Comparison of ENCODE assay signal across 16 cellular contexts in the genomic region with DNA sequence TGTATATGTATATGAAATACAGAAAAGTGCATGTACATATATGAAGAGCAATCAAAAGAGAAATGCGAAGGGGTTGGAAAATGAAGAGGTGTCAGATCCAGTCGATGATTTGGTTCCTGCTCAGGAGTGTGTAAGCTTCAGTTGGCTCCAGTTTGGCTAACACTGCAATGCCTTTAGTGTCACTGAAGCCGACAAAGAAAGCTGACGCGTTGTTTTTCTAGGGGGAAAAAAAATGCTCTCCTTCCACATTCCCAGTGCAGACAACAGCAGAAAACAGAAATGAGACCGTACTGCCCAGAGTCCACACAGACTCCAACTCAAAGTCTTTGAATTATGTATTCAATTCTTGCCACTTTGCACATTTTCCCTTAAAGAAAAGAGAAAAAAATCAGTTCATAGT.
DNase-seq lines count a peak whose midpoint lies in the region; ATAC-seq and TF ChIP-seq lines count a peak whose summit lies in the region.
"Had no signal": no experiment of that assay in that cellular context is flagged by ENCODE, and none has a peak within 500 bp of the region (broad histone marks: within the 10 kb centered on the region; RNA-seq: fewer than 3 reads in every experiment).

No MANE protein-coding gene starts in this region.

- no peak for TF ChIP-seq POLR2A in heart left ventricle (IDR thresholded peaks at IDR 0.05)

- H3K9me3 ChIP-seq in heart left ventricle: no peaks in the 10 kb centered on the region

- peak; percentile 22 to 43 for ATAC-seq in left cardiac atrium
- no peak for ATAC-seq in heart left ventricle

- no peaks in the 10 kb centered on the region for H3K36me3 Mint-ChIP-seq in dendritic cell treated with granulocyte-macrophage colony-stimulating factor and Interleukin-4, amounts not matched to agents 40 ng/mL and 50 ng/mL, for 4 days (ENCODE audit: low read depth)
- H3K36me3 Mint-ChIP-seq in nephron progenitor cell (ENCODE audit: low read depth) (no peaks in the 10 kb centered on the region), type B pancreatic cell (no peaks in the 10 kb centered on the region)
- H3K36me3 Mint-ChIP-seq: CD4-positive, CD25-positive, alpha-beta regulatory T cell had no signal

- WGBS in heart left ventricle, 4 donors: 53 to 77% (median 63%) methylated on average over 6 of the region's 6 CpGs

- H3K4me1 Mint-ChIP-seq in dendritic cell treated with granulocyte-macrophage colony-stimulating factor and Interleukin-4, amounts not matched to agents 40 ng/mL and 50 ng/mL, for 4 days (ENCODE audit: low read depth): peaks cover 40% of the 10 kb centered on the region
- H3K4me1 Mint-ChIP-seq in nephron progenitor cell (peaks cover 85% of the 10 kb centered on the region), type B pancreatic cell (ENCODE audit: unreplicated experiment) (peaks cover 77% of the 10 kb centered on the region)
- H3K4me1 Mint-ChIP-seq: CD4-positive, CD25-positive, alpha-beta regulatory T cell had no signal

- no peaks in the 10 kb centered on the region for H3K36me3 ChIP-seq in heart left ventricle

- no peak overlapping the region for H3K4me3 ChIP-seq in heart left ventricle

- intact Hi-C loops in left cardiac atrium (cut with DNase I): no loop called here
- intact Hi-C loops in heart left ventricle (cut with DNase I): loop anchor here in 3 of 10 donors (5.0 to 10.0 kb wide), 2 partner anchors 63 to 155 kb away; partner anchors contain the start of gene NHS (in 2 of the 3)
- intact Hi-C loops in dendritic cell treated with granulocyte-macrophage colony-stimulating factor and Interleukin-4, amounts not matched to agents 40 ng/mL and 50 ng/mL, for 4 days (cut with micrococcal nuclease): no loop called here

- peak overlapping the region; percentile 76 for H3K27ac Mint-ChIP-seq in dendritic cell treated with granulocyte-macrophage colony-stimulating factor and Interleukin-4, amounts not matched to agents 40 ng/mL and 50 ng/mL, for 4 days
- H3K27ac Mint-ChIP-seq in nephron progenitor cell (peak overlapping the region; percentile 17), type B pancreatic cell (no peak overlapping the region)
- H3K27ac Mint-ChIP-seq: CD4-positive, CD25-positive, alpha-beta regulatory T cell had no signal

- no peak overlapping the region for H3K4me3 Mint-ChIP-seq in dendritic cell treated with granulocyte-macrophage colony-stimulating factor and Interleukin-4, amounts not matched to agents 40 ng/mL and 50 ng/mL, for 4 days
- peak overlapping the region; percentile 18 for H3K4me3 Mint-ChIP-seq in nephron progenitor cell
- peak overlapping the region; percentile 46 for H3K4me3 Mint-ChIP-seq in type B pancreatic cell
- H3K4me3 Mint-ChIP-seq: CD4-positive, CD25-positive, alpha-beta regulatory T cell had no signal

- H3K27me3 ChIP-seq in heart left ventricle: peaks cover 0 to 2% (median 0%) of the 10 kb centered on the region in 9 donors

- H3K27ac ChIP-seq in heart left ventricle: peak overlapping the region in 1 of 12 donors; percentile 84

- no peaks in the 10 kb centered on the region for H3K9me3 Mint-ChIP-seq in dendritic cell treated with granulocyte-macrophage colony-stimulating factor and Interleukin-4, amounts not matched to agents 40 ng/mL and 50 ng/mL, for 4 days
- H3K9me3 Mint-ChIP-seq in nephron progenitor cell: no peaks in the 10 kb centered on the region
- H3K9me3 Mint-ChIP-seq in type B pancreatic cell: no peaks in the 10 kb centered on the region
- H3K9me3 Mint-ChIP-seq: CD4-positive, CD25-positive, alpha-beta regulatory T cell had no signal

- TF ChIP-seq CTCF in heart left ventricle (IDR thresholded peaks at IDR 0.05): no peak
- no peak for TF ChIP-seq CTCF in nephron progenitor cell (IDR thresholded peaks at IDR 0.05)
- TF ChIP-seq CTCF in type B pancreatic cell (conservative IDR thresholded peaks at IDR 0.05): no peak

- peaks cover 0 to 17% (median 6%) of the 10 kb centered on the region in 12 donors for H3K4me1 ChIP-seq in heart left ventricle

- in situ Hi-C loops in ACHN (cut with HindIII; ENCODE audit: low pct_ligation_motif_present, low pct_unique_long_range_greater_than_20kb, low sequenced_read_pairs): no loop called here

- DNase-seq in left cardiac atrium (no peak), heart left ventricle (no peak), nephron progenitor cell (no peak), type B pancreatic cell (ENCODE audit: extremely low spot score, unreplicated experiment) (no peak), ACHN (no peak), NCI-H526 (lab: John Stamatoyannopoulos, UW) (no peak)
- no peak for DNase-seq in activated CD4-positive, alpha-beta T cell treated with anti-CD3 and anti-CD28 coated beads for 1 hour
- DNase-seq: Calu3; CD4-positive, CD25-positive, alpha-beta regulatory T cell; DMS53; HCEC 1CT; MV-4-11; NCI-H1417; NCI-H187 treated with DMSO at 0.1 percent for 48 hours; NK-92 treated with Interleukin-12 subunit alpha and Interleukin-12 subunit beta, amount 100 ng/mL, for 24 hours had no signal

- no peaks in the 10 kb centered on the region for H3K27me3 Mint-ChIP-seq in dendritic cell treated with granulocyte-macrophage colony-stimulating factor and Interleukin-4, amounts not matched to agents 40 ng/mL and 50 ng/mL, for 4 days
- peaks cover 4% of the 10 kb centered on the region for H3K27me3 Mint-ChIP-seq in nephron progenitor cell (ENCODE audit: low read depth, poor library complexity)
- H3K27me3 Mint-ChIP-seq in type B pancreatic cell: no peaks in the 10 kb centered on the region
- H3K27me3 Mint-ChIP-seq: CD4-positive, CD25-positive, alpha-beta regulatory T cell had no signal

Comparison
In these comparisons a context has a peak if more than half of its experiments do, and no peak if none do; other contexts are left out.
1. ATAC-seq: peak in left cardiac atrium (2 of 2); none in heart left ventricle (0 of 4).